ENCODE assay signal across 16 cellular contexts in the genomic region with DNA sequence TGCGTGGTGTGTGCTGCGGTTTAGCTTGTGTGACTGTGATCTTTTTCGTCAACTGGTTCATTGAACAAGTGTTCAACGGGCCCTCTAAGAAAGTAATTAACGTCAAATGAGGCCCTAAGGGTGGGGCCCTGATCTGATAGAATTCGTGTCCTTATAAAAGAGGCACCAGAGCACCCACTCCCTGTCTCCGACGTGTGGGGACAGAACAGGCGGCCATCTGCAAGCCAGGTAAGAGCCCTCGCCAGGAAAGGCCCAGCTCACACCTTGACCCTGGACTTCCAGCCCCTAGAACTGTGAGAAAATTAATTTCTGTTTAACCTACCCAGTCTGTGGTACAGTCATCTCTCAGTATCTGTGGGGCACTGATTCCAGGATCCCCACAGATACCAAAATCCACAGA. TPM values are rescaled to one million over a fixed set of nuclear protein-coding genes. Genes with fewer than 3 reads are reported as not detected.
DNase-seq lines count a peak whose midpoint lies in the region; ATAC-seq and TF ChIP-seq lines count a peak whose summit lies in the region.
"Had no signal": no experiment of that assay in that cellular context is flagged by ENCODE, and none has a peak within 500 bp of the region (broad histone marks: within the 10 kb centered on the region; RNA-seq: fewer than 3 reads in every experiment).

No MANE protein-coding gene starts in this region.

- in situ Hi-C loops in GM13977 (cut with MboI; ENCODE audit: low pct_unique_long_range_greater_than_20kb, low sequenced_read_pairs, unreplicated experiment) = no loop called here

- H3K4me1 Mint-ChIP-seq in T-helper 1 cell treated with Interleukin-12 subunit alpha and Interleukin-12 subunit beta and Interleukin-4 antibody, amounts not matched to agents 30 μg/mL and 1 μg/mL, for 36 hours (ENCODE audit: low read depth) = peaks cover 9% of the 10 kb centered on the region
- H3K4me1 Mint-ChIP-seq in activated T-helper 17 cell treated with anti-CD3 and anti-CD28 coated beads, Interleukin-2, amount 50 U/mL, for 72 hours = peaks cover 6% of the 10 kb centered on the region
- peaks cover 24% of the 10 kb centered on the region for H3K4me1 Mint-ChIP-seq in nephron

- peaks cover 50% of the 10 kb centered on the region for H3K27me3 Mint-ChIP-seq in T-helper 1 cell treated with Interleukin-12 subunit alpha and Interleukin-12 subunit beta and Interleukin-4 antibody, amounts not matched to agents 30 μg/mL and 1 μg/mL, for 36 hours (ENCODE audit: low read depth)
- peaks cover 18% of the 10 kb centered on the region for H3K27me3 Mint-ChIP-seq in activated T-helper 17 cell treated with anti-CD3 and anti-CD28 coated beads, Interleukin-2, amount 50 U/mL, for 72 hours
- H3K27me3 Mint-ChIP-seq in nephron (ENCODE audit: low read depth) = peaks cover 61% of the 10 kb centered on the region

- TF ChIP-seq CTCF in GM13977 (IDR thresholded peaks at IDR 0.05; ENCODE audit: extremely low read depth, insufficient read depth, missing control alignments) (no peak), nephron (IDR thresholded peaks at IDR 0.05; ENCODE audit: unreplicated experiment in 3 of 3) (no peak)

- peaks cover 2% of the 10 kb centered on the region for H3K36me3 Mint-ChIP-seq in T-helper 1 cell treated with Interleukin-12 subunit alpha and Interleukin-12 subunit beta and Interleukin-4 antibody, amounts not matched to agents 30 μg/mL and 1 μg/mL, for 36 hours (ENCODE audit: low read depth)
- no peaks in the 10 kb centered on the region for H3K36me3 Mint-ChIP-seq in activated T-helper 17 cell treated with anti-CD3 and anti-CD28 coated beads, Interleukin-2, amount 50 U/mL, for 72 hours (ENCODE audit: low read depth)
- peaks cover 5% of the 10 kb centered on the region for H3K36me3 Mint-ChIP-seq in nephron (ENCODE audit: low read depth)

- DNase-seq in T-helper 1 cell (no peak), GM13977 (ENCODE audit: low spot score) (peak; percentile 5), HuH-7 (ENCODE audit: low spot score) (no peak), GDM1 (lab: John Stamatoyannopoulos, UW) (no peak)
- DNase-seq: activated CD4-positive, CD25-positive, alpha-beta regulatory T cell; anterior cingulate cortex; cortex of kidney; kidney glomerular epithelial cell; NCI-H1694 treated with DMSO at 0.1 percent for 48 hours; NCI-H510A had no signal

- ATAC-seq in activated T-helper 17 cell treated with anti-CD3 and anti-CD28 coated beads, Interleukin-2, amount 50 U/mL, for 72 hours (replicated peaks) = no peak
- ATAC-seq in HG03196 (IDR thresholded peaks at IDR 0.05; ENCODE audit: unreplicated experiment) = no peak
- ATAC-seq: mucosa of descending colon had no signal

- H3K9me3 Mint-ChIP-seq in T-helper 1 cell treated with Interleukin-12 subunit alpha and Interleukin-12 subunit beta and Interleukin-4 antibody, amounts not matched to agents 30 μg/mL and 1 μg/mL, for 36 hours = peaks cover 5% of the 10 kb centered on the region
- H3K9me3 Mint-ChIP-seq in activated T-helper 17 cell treated with anti-CD3 and anti-CD28 coated beads, Interleukin-2, amount 50 U/mL, for 72 hours = no peaks in the 10 kb centered on the region
- H3K9me3 Mint-ChIP-seq in nephron = no peaks in the 10 kb centered on the region

- H3K27ac Mint-ChIP-seq in T-helper 1 cell treated with Interleukin-12 subunit alpha and Interleukin-12 subunit beta and Interleukin-4 antibody, amounts not matched to agents 30 μg/mL and 1 μg/mL, for 36 hours = no peak overlapping the region
- no peak overlapping the region for H3K27ac Mint-ChIP-seq in activated T-helper 17 cell treated with anti-CD3 and anti-CD28 coated beads, Interleukin-2, amount 50 U/mL, for 72 hours
- H3K27ac Mint-ChIP-seq in nephron = no peak overlapping the region
- H3K27ac Mint-ChIP-seq: activated T-cell treated with anti-CD3 and anti-CD28 coated beads, Interleukin-2, amount 50 U/mL, for 24 hours had no signal

- H3K4me3 Mint-ChIP-seq in T-helper 1 cell treated with Interleukin-12 subunit alpha and Interleukin-12 subunit beta and Interleukin-4 antibody, amounts not matched to agents 30 μg/mL and 1 μg/mL, for 36 hours = peak overlapping the region; percentile 34
- peak overlapping the region; percentile 32 for H3K4me3 Mint-ChIP-seq in activated T-helper 17 cell treated with anti-CD3 and anti-CD28 coated beads, Interleukin-2, amount 50 U/mL, for 72 hours
- peak overlapping the region; percentile 69 to 74 (median 74) for H3K4me3 Mint-ChIP-seq in nephron

RNA-seq across cellular contexts. Expression of gene SAMD11, which starts 20.4 kb away (rescaled TPM):
- total RNA-seq in activated T-helper 17 cell treated with anti-CD3 and anti-CD28 coated beads, Interleukin-2, amount 50 U/mL, for 72 hours = not detected

RNA-seq across cellular contexts. Expression of gene NOC2L, which starts 55.8 kb away (rescaled TPM):
- total RNA-seq in activated T-helper 17 cell treated with anti-CD3 and anti-CD28 coated beads, Interleukin-2, amount 50 U/mL, for 72 hours = 100 to 1,000 TPM in 1 of 2 donors, 10 to 100 TPM in 1; 57.6 to 141 TPM

RNA-seq across cellular contexts. Expression of gene KLHL17, which starts 57.1 kb away (rescaled TPM):
- total RNA-seq in activated T-helper 17 cell treated with anti-CD3 and anti-CD28 coated beads, Interleukin-2, amount 50 U/mL, for 72 hours = 10 to 100 TPM; 17.4 to 17.8 TPM
